ENCODE assay signal across 8 cellular contexts in genomic region chr7:55133630-55134392, GRCh38.
DNase-seq lines count a peak whose midpoint lies in the region.

No MANE protein-coding gene starts in this region.

- H3K27me3 ChIP-seq in SJSA1 (replicated peaks): no peaks in the 10 kb centered on the region

- peak overlapping the region; percentile 95 for H3K27ac ChIP-seq in SJSA1

- peak overlapping the region; percentile 5; the same call in 1 of the 2 replicates for H3K4me3 ChIP-seq in SJSA1

- H3K9me3 ChIP-seq in SJSA1 (replicated peaks): no peaks in the 10 kb centered on the region; the same call in 1 of the 2 replicates

- H3K36me3 ChIP-seq in SJSA1: no peaks in the 10 kb centered on the region; the same call in 1 of the 2 replicates

- H3K4me1 ChIP-seq in SJSA1 (replicated peaks): peaks cover 65% of the 10 kb centered on the region

- DNase-seq in Daoy (ENCODE audit: low read depth): peak; percentile 99
- DNase-seq in SJSA1 (ENCODE audit: low read depth in 1 of 2, low spot score in 2 of 2): peak; percentile 96
- DNase-seq in fibroblast of peridontal ligament (ENCODE audit: extremely low read depth): peak; percentile 97
- DNase-seq in pulmonary artery endothelial cell (ENCODE audit: low read depth, low spot score): peak; percentile 72
- DNase-seq in SKM-1 (lab: John Stamatoyannopoulos, UW; ENCODE audit: unreplicated experiment): no peak
- no peak for DNase-seq in NCI-H446 (lab: John Stamatoyannopoulos, UW)
- DNase-seq in midbrain (lab: John Stamatoyannopoulos, UW): no peak
- no peak for DNase-seq in CD1c-positive myeloid dendritic cell (ENCODE audit: extremely low spot score)

Comparison
In these comparisons a context has a peak if more than half of its experiments do, and no peak if none do; other contexts are left out.
1. DNase-seq: peak in Daoy (single experiment), SJSA1 (2 of 2), fibroblast of peridontal ligament (single experiment) and pulmonary artery endothelial cell (single experiment); none in SKM-1 (single experiment), NCI-H446 (0 of 2), midbrain (single experiment) and CD1c-positive myeloid dendritic cell (single experiment).